In genomic region chr9:110977259-110977709, GRCh38 we compare ENCODE assay signal across 14 cellular contexts.
A peak's percentile ranks its signal among the peaks of the same experiment; 100 is the strongest.
DNase-seq lines count a peak whose midpoint lies in the region; ATAC-seq and TF ChIP-seq lines count a peak whose summit lies in the region.
"Had no signal": no experiment of that assay in that cellular context is flagged by ENCODE, and none has a peak within 500 bp of the region (broad histone marks: within the 10 kb centered on the region; RNA-seq: fewer than 3 reads in every experiment).

No MANE protein-coding gene starts in this region.

- no peak for TF ChIP-seq EP300 in stomach (IDR thresholded peaks at IDR 0.05)

- WGBS in stomach, 5 donors, result 11 to 25% (median 21%) methylated on average over 3 of the region's 3 CpGs

- H3K4me1 ChIP-seq in adipocyte (ENCODE audit: control insufficient read depth, insufficient read depth, low read length) (peaks cover 58% of the 10 kb centered on the region), stomach (peaks cover 0 to 21% (median 13%) of the 10 kb centered on the region in 4 donors)

- H3K9ac ChIP-seq in adipocyte (ENCODE audit: low read length), result no peak overlapping the region

- H3K36me3 ChIP-seq in adipocyte (ENCODE audit: control insufficient read depth, insufficient read depth, low read length, severe bottlenecking) (peaks cover 10% of the 10 kb centered on the region), stomach (no peaks in the 10 kb centered on the region)

- no peak for TF ChIP-seq POLR2A in stomach (IDR thresholded peaks at IDR 0.05)

- H3K27ac ChIP-seq in stomach, result peak overlapping the region in 3 of 5 donors; percentile 22 to 55 (median 54)
- H3K27ac ChIP-seq: skin epidermis had no signal

- ATAC-seq in HG03378 (IDR thresholded peaks at IDR 0.05; ENCODE audit: unreplicated experiment), result no peak
- ATAC-seq in HG02623 (IDR thresholded peaks at IDR 0.05; ENCODE audit: unreplicated experiment), result no peak
- ATAC-seq in GM21390 (IDR thresholded peaks at IDR 0.05; ENCODE audit: unreplicated experiment), result no peak

- DNase-seq in HS-5 (ENCODE audit: low read depth) (peak; percentile 87), adipocyte (ENCODE audit: low read depth) (peak; percentile 70), fibroblast of peridontal ligament (ENCODE audit: extremely low read depth) (peak; percentile 76), stomach (peak; percentile 70), AG08396 (ENCODE audit: low spot score) (no peak)
- DNase-seq: activated CD8-positive, alpha-beta memory T cell treated with anti-CD3 and anti-CD28 coated beads for 24 hours; activated naive CD8-positive, alpha-beta T cell treated with anti-CD3 and anti-CD28 coated beads for 36 hours; foreskin melanocyte; NCI-H2227 treated with DMSO at 0.1 percent for 48 hours; stimulated activated CD8-positive, alpha-beta memory T cell treated with anti-CD3 and anti-CD28 coated beads, Interleukin-4, amount 100 ng/mL, for 48 hours had no signal

- H3K9me3 ChIP-seq in adipocyte (ENCODE audit: control insufficient read depth, low read length), result no peaks in the 10 kb centered on the region
- no peaks in the 10 kb centered on the region for H3K9me3 ChIP-seq in stomach

- TF ChIP-seq CTCF in stomach (IDR thresholded peaks at IDR 0.05), result no peak

- no peaks in the 10 kb centered on the region for H3K27me3 ChIP-seq in adipocyte (replicated peaks; ENCODE audit: control insufficient read depth, insufficient read depth, low read length)
- no peaks in the 10 kb centered on the region for H3K27me3 ChIP-seq in stomach

- intact Hi-C loops in stomach (cut with DNase I; ENCODE audit: low total_unique reads), result no loop called here

- peak overlapping the region; percentile 16 for H3K4me3 ChIP-seq in adipocyte (ENCODE audit: low read length)
- no peak overlapping the region for H3K4me3 ChIP-seq in stomach
- H3K4me3 ChIP-seq: skin epidermis had no signal
